Comparison of ENCODE assay signal across 12 cellular contexts in the genomic region with DNA sequence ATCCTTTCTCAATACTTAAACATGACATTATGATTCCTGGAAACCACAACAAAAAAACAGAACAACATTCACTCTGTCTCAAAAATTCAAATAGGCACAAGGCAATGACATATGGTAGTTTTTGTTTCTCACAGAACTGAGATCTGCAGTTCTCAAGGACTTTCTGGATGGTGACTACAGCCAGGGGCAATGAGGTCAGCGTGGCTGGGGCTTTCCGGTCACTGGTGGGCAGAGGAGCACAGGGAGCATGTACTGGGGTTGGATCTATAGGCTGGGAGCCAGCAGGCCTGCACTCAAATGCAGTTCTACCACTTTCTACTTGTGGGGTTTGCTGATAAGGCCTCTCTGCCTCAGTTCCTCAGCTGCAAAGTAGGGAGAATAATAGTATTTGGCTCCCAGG.
A peak's percentile ranks its signal among the peaks of the same experiment; 100 is the strongest.
DNase-seq lines count a peak whose midpoint lies in the region; ATAC-seq and TF ChIP-seq lines count a peak whose summit lies in the region.
"Had no signal": no experiment of that assay in that cellular context is flagged by ENCODE, and none has a peak within 500 bp of the region (broad histone marks: within the 10 kb centered on the region; RNA-seq: fewer than 3 reads in every experiment).

No MANE protein-coding gene starts in this region.

- intact Hi-C loops in left ventricle myocardium superior (cut with micrococcal nuclease) (loop anchor here (10.0 kb wide), 1 partner anchor 71 kb away; no protein-coding TSS in a partner anchor), left colon (cut with DNase I, micrococcal nuclease) (loop anchor here in 1 of 2 donors (10.0 kb wide), 2 partner anchors 171 to 369 kb away; no protein-coding TSS in a partner anchor)

- no peak for TF ChIP-seq CTCF in right atrium auricular region (IDR thresholded peaks at IDR 0.05)
- TF ChIP-seq CTCF in type B pancreatic cell (conservative IDR thresholded peaks at IDR 0.05) = no peak
- no peak for TF ChIP-seq CTCF in RWPE1 (conservative IDR thresholded peaks at IDR 0.05; ENCODE audit: low read depth)

- H3K4me1 ChIP-seq in right atrium auricular region (peaks cover 0 to 52% of the 10 kb centered on the region in 2 donors), mucosa of rectum (ENCODE audit: control insufficient read depth in 2 of 2, insufficient read depth in 2 of 2, low read length in 2 of 2) (peaks cover 28 to 44% of the 10 kb centered on the region in 2 donors)

- H3K4me3 ChIP-seq in right atrium auricular region = no peak overlapping the region
- no peak overlapping the region for H3K4me3 ChIP-seq in mucosa of rectum (ENCODE audit: low read length in 2 of 2)

- peaks cover 52% of the 10 kb centered on the region for H3K4me1 Mint-ChIP-seq in type B pancreatic cell (ENCODE audit: unreplicated experiment)
- H3K4me1 Mint-ChIP-seq: naive B cell had no signal

- no peaks in the 10 kb centered on the region for H3K9me3 ChIP-seq in right atrium auricular region
- H3K9me3 ChIP-seq in mucosa of rectum (ENCODE audit: control insufficient read depth in 2 of 2, low read length in 2 of 2) = no peaks in the 10 kb centered on the region

- DNase-seq in right atrium auricular region (ENCODE audit: low spot score) = no peak
- DNase-seq in left ventricle myocardium superior = no peak
- DNase-seq in amniotic epithelial cell (ENCODE audit: low read depth) = peak; percentile 64
- DNase-seq in type B pancreatic cell (ENCODE audit: extremely low spot score, unreplicated experiment) = no peak
- DNase-seq in RWPE1 (ENCODE audit: low spot score) = no peak
- DNase-seq in left colon = no peak
- DNase-seq: naive B cell; NCI-H1436; NCI-H526; stimulated activated CD4-positive, alpha-beta T cell treated with anti-CD3 and anti-CD28 coated beads, Interleukin-12 subunit alpha, Interleukin-12 subunit beta, amount 100 ng/mL, for 4 hours had no signal

- ATAC-seq in left ventricle myocardium superior = no peak
- no peak for ATAC-seq in GM18520 (IDR thresholded peaks at IDR 0.05; ENCODE audit: unreplicated experiment)
- no peak for ATAC-seq in left colon

- H3K36me3 ChIP-seq in right atrium auricular region (no peaks in the 10 kb centered on the region), mucosa of rectum (ENCODE audit: control insufficient read depth in 2 of 2, insufficient read depth in 2 of 2, low read length in 2 of 2) (no peaks in the 10 kb centered on the region)

- H3K27ac Mint-ChIP-seq in type B pancreatic cell = no peak overlapping the region
- H3K27ac Mint-ChIP-seq: naive B cell had no signal

- H3K27me3 ChIP-seq in right atrium auricular region (no peaks in the 10 kb centered on the region), mucosa of rectum (ENCODE audit: control insufficient read depth in 2 of 2, insufficient read depth in 2 of 2, low read length in 2 of 2) (peaks cover 0 to 2% of the 10 kb centered on the region in 2 donors)

- no peaks in the 10 kb centered on the region for H3K9me3 Mint-ChIP-seq in type B pancreatic cell

- H3K27ac ChIP-seq in right atrium auricular region = peak overlapping the region; percentile 92 to 97
- H3K27ac ChIP-seq in mucosa of rectum (ENCODE audit: low read depth in 2 of 2, low read length in 2 of 2) = peak overlapping the region; percentile 81 to 94
- H3K27ac ChIP-seq in RWPE1 = no peak overlapping the region

- peaks cover 58% of the 10 kb centered on the region for H3K27me3 Mint-ChIP-seq in type B pancreatic cell

- POLR2A ChIA-PET in RWPE1 (lab: Yijun Ruan, JAX; ENCODE audit: low non-redundant PET) = no interaction called here

- CTCF ChIA-PET in RWPE1 (lab: Yijun Ruan, JAX) = no interaction called here

- peak overlapping the region; percentile 0 for H3K4me3 Mint-ChIP-seq in type B pancreatic cell
- H3K4me3 Mint-ChIP-seq: naive B cell had no signal

- no peaks in the 10 kb centered on the region for H3K36me3 Mint-ChIP-seq in type B pancreatic cell
- H3K36me3 Mint-ChIP-seq: naive B cell had no signal

- no peak overlapping the region for H3K9ac ChIP-seq in mucosa of rectum (ENCODE audit: low read depth in 1 of 2, low read length in 2 of 2)
